15 cellular contexts compared by ENCODE assay signal in the genomic region with DNA sequence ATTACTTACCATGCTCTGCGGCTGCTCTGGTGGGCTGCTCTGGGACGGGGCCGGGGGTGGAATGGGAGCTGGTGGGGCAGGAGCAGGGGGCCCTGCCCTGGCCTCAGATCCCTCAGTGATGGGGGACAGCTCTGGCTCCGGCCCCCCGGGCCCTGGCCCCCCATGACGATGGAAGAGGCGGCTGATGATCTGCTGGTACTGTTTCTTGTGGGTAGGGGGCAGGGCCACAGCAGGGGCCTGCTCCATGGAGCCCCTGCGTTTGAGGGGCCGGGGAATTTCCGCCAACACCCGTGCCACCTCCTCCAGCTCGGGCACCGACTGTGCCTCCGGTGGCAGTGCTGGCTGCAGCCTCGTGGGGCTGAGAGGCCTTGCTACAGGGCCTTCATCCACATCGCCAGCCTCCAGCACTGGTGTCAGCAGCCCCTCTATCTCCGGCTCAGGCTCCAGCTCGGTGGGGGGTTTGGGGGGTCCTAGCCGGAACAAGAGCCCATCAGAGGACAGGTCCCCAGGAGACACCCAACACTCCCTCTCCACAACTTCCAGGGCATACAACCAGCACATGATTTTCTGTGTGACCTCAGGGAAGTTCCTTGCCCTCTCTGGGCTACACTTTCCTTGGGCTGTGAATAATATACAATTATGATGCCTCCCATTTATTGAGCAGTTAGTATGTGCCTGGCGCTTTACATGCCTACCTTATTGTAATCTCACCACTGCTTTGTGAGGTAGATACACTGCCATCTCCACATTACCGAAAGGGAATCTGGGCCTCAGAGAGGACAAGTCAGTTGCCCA. TPM values are rescaled to one million over a fixed set of nuclear protein-coding genes. Genes with fewer than 3 reads are reported as not detected.
A peak's percentile ranks its signal among the peaks of the same experiment; 100 is the strongest.
DNase-seq lines count a peak whose midpoint lies in the region; ATAC-seq, FAIRE-seq and TF ChIP-seq lines count a peak whose summit lies in the region.
"Had no signal": no experiment of that assay in that cellular context is flagged by ENCODE, and none has a peak within 500 bp of the region (broad histone marks: within the 10 kb centered on the region; RNA-seq: fewer than 3 reads in every experiment).

No MANE protein-coding gene starts in this region.

- no peak for FAIRE-seq in A549 (lab: Jason Lieb, UNC)

- H3K4me3 Mint-ChIP-seq in mesothelial cell of epicardium = no peak overlapping the region
- H3K4me3 Mint-ChIP-seq: CD4-positive, alpha-beta memory T cell; T-cell had no signal

- ATAC-seq in A549 (peak in 1 of 2 experiments; percentile 14; a peak in 2 of 6 replicates), PC-3 (no peak), GM21447 (IDR thresholded peaks at IDR 0.05; ENCODE audit: unreplicated experiment) (no peak)
- ATAC-seq: T-cell had no signal

- H3K27me3 Mint-ChIP-seq in mesothelial cell of epicardium (ENCODE audit: low read depth) = no peaks in the 10 kb centered on the region

- peak overlapping the region; percentile 30 for H3K27ac Mint-ChIP-seq in mesothelial cell of epicardium
- H3K27ac Mint-ChIP-seq: T-cell had no signal

- POLR2A ChIA-PET in A549 (lab: Yijun Ruan, JAX) = no interaction called here
- POLR2A ChIA-PET in PC-3 (lab: Charles Lee; ENCODE audit: unreplicated experiment) = no interaction called here

- H3F3A ChIP-seq in PC-3 (ENCODE audit: low read length, unreplicated experiment) = no peaks in the 10 kb centered on the region

- H3K4me3 ChIP-seq in A549 = no peak overlapping the region
- peak overlapping the region; percentile 1 for H3K4me3 ChIP-seq in GM12865 (ENCODE audit: low read depth, low read length)
- H3K4me3 ChIP-seq in PC-3 (ENCODE audit: low read length) = no peak overlapping the region
- H3K4me3 ChIP-seq in MG63 = no peak overlapping the region
- H3K4me3 ChIP-seq: SK-N-MC had no signal

- BruUV-seq in PC-3 (replicated peaks; lab: Mats Ljungman, UMichigan) = TSS peak; percentile 25

- H3K4me2 ChIP-seq in A549 (no peak overlapping the region), PC-3 (ENCODE audit: low read length) (no peak overlapping the region)

- H3K27ac ChIP-seq in A549 (0 out of 6 replicates have a peak overlapping the region, but pooled peaks of 1 of the 2 experiments have one; percentile 29), PC-3 (ENCODE audit: low read length) (no peak overlapping the region)
- H3K27ac ChIP-seq: SK-N-MC had no signal

- intact Hi-C loops in PC-3 (cut with micrococcal nuclease) = no loop called here

- TF ChIP-seq POLR2A in A549 (IDR thresholded peaks at IDR 0.05; ENCODE audit: low read length) = no peak

- H3K9ac ChIP-seq in PC-3 (ENCODE audit: low read length) = no peak overlapping the region

- H3K36me3 ChIP-seq in PC-3 (ENCODE audit: low read depth, low read length) (peaks cover 5% of the 10 kb centered on the region; the same call in 1 of the 2 replicates), MG63 (peaks cover 10% of the 10 kb centered on the region)
- H3K36me3 ChIP-seq: BE2C had no signal

- WGBS in A549 (ENCODE audit: missing lambda C conversion rate) = 88% methylated on average over 21 of the region's 21 CpGs

- peaks cover 7% of the 10 kb centered on the region for H3K36me3 Mint-ChIP-seq in mesothelial cell of epicardium
- H3K36me3 Mint-ChIP-seq: CD4-positive, alpha-beta memory T cell; T-cell had no signal

- H3K79me2 ChIP-seq in PC-3 (ENCODE audit: low read length) = no peaks in the 10 kb centered on the region

- H3K27me3 ChIP-seq in PC-3 (ENCODE audit: low read length) (no peaks in the 10 kb centered on the region), MG63 (no peaks in the 10 kb centered on the region)

- H3K4me1 Mint-ChIP-seq in mesothelial cell of epicardium = no peaks in the 10 kb centered on the region

- DNase-seq in A549 (ENCODE audit: low read depth in 1 of 2, low spot score in 1 of 2) = no peak
- no peak for DNase-seq in GM12865 (ENCODE audit: low read depth)
- no peak for DNase-seq in PC-3
- DNase-seq in mesothelial cell of epicardium (ENCODE audit: low spot score in 2 of 2, unreplicated experiment in 2 of 2) = no peak
- no peak for DNase-seq in NCI-H1105 (lab: John Stamatoyannopoulos, UW)
- DNase-seq in MG63 = no peak
- DNase-seq: ACHN; BE2C; CD4-positive, alpha-beta memory T cell; DMS 273 treated with DMSO at 0.1 percent for 48 hours; NCI-H1436 treated with DMSO at 0.1 percent for 48 hours; NCI-H526 treated with DMSO at 0.1 percent for 48 hours; T-cell had no signal

- no peaks in the 10 kb centered on the region for H3K9me3 Mint-ChIP-seq in mesothelial cell of epicardium
- H3K9me3 Mint-ChIP-seq: CD4-positive, alpha-beta memory T cell; T-cell had no signal

- CTCF ChIA-PET in A549 (lab: Yijun Ruan, JAX) = interaction anchor here (0.6 to 6.4 kb wide), 4 partner anchors 10 to 560 kb away, joined by 3 to 94 read pairs (median 4); partner anchors contain the start of gene PPP1R13L
- CTCF ChIA-PET in PC-3 (lab: Charles Lee) = no interaction called here

- H3K9me3 ChIP-seq in A549 (no peaks in the 10 kb centered on the region), PC-3 (ENCODE audit: low read length) (no peaks in the 10 kb centered on the region), MG63 (no peaks in the 10 kb centered on the region)
- H3K9me3 ChIP-seq: BE2C had no signal

- no peaks in the 10 kb centered on the region for H4K20me1 ChIP-seq in PC-3 (ENCODE audit: low read length)

- no peaks in the 10 kb centered on the region for H3K4me1 ChIP-seq in A549
- no peaks in the 10 kb centered on the region for H3K4me1 ChIP-seq in PC-3 (ENCODE audit: insufficient read depth, low read length)
- H3K4me1 ChIP-seq: BE2C had no signal

- TF ChIP-seq RAD21 in A549 (conservative IDR thresholded peaks at IDR 0.05 in 1 of 2, IDR thresholded peaks at IDR 0.05 in 1 of 2) = no peak

- H2AFZ ChIP-seq in PC-3 (ENCODE audit: low read length) = no peak overlapping the region

- TF ChIP-seq EP300 in A549 (IDR thresholded peaks at IDR 0.05) = no peak

- H3K9me2 ChIP-seq in PC-3 (replicated peaks; ENCODE audit: low read length) = no peaks in the 10 kb centered on the region

- no peak for TF ChIP-seq CTCF in A549 (IDR thresholded peaks at IDR 0.05)
- TF ChIP-seq CTCF in GM12865 (IDR thresholded peaks at IDR 0.05; ENCODE audit: insufficient read depth, low read depth, low read length, missing control alignments) = no peak
- no peak for TF ChIP-seq CTCF in PC-3 (conservative IDR thresholded peaks at IDR 0.05; ENCODE audit: low read depth, low read length)
- TF ChIP-seq CTCF in mesothelial cell of epicardium (IDR thresholded peaks at IDR 0.05; ENCODE audit: unreplicated experiment) = no peak

TF ChIP-seq in A549, 52 proteins besides CTCF, POLR2A, EP300 and RAD21:
- 0 out of 2 replicates have a peak, but pooled peaks have one; percentile 65 for TF ChIP-seq KDM1A (IDR thresholded peaks at IDR 0.05; ENCODE audit: low read depth)
- peak; percentile 80 for TF ChIP-seq ZFP36 (IDR thresholded peaks at IDR 0.05; ENCODE audit: borderline replicate concordance, partially characterized antibody)
- no peak for TF ChIP-seq TFCP2L1 (CRISPR knock-in tag; IDR thresholded peaks at IDR 0.05)

RNA-seq across cellular contexts. Expression of gene PPP1R13L, which starts 12.8 kb away (rescaled TPM):
- polyA plus RNA-seq in A549 (2011; rRNA removed) (3.2 and 5.7 TPM in 2 replicates), A549 (2017; fragmentation: RNase III; extraction: RNeasy Plus Mini Kit Qiagen cat#74134 plus additional on column Dnase treatment) (18.9 to 23.2 TPM (median 20.9 TPM) in 3 replicates)
- polyA plus RNA-seq in A549 (2012; cell fraction: cytosol; rRNA removed) = 12.6 and 19.2 TPM in 2 replicates
- 33.8 and 53.7 TPM in 2 replicates for polyA plus RNA-seq in A549 (2012; cell fraction: nucleus; rRNA removed)
- polyA minus RNA-seq in A549 (2011; rRNA and poly(A)+ RNA removed) = 5.7 and 7.2 TPM in 2 replicates
- total RNA-seq in PC-3 (2014; rRNA removed) (28.6 and 36.4 TPM in 2 replicates), mesothelial cell of epicardium (58.0 to 64.0 TPM (median 58.7 TPM) in 3 replicates)
- total RNA-seq in MG63 (2014; rRNA removed; shearing (Covaris generic); ENCODE audit: low replicate concordance) = 5.5 and 7.3 TPM in 2 replicates

RNA-seq across cellular contexts. Expression of gene POLR1G, which starts 14.4 kb away (rescaled TPM):
- polyA plus RNA-seq in A549 (2011; rRNA removed) = 11.7 and 15.1 TPM in 2 replicates
- polyA plus RNA-seq in A549 (2012; cell fraction: cytosol; rRNA removed) = 22.5 and 22.8 TPM in 2 replicates
- 17.7 and 21.5 TPM in 2 replicates for polyA plus RNA-seq in A549 (2012; cell fraction: nucleus; rRNA removed)
- polyA plus RNA-seq in A549 (2017; fragmentation: RNase III; extraction: RNeasy Plus Mini Kit Qiagen cat#74134 plus additional on column Dnase treatment) = 28.2 to 34.0 TPM (median 31.2 TPM) in 3 replicates
- 7.0 and 9.0 TPM in 2 replicates for polyA minus RNA-seq in A549 (2011; rRNA and poly(A)+ RNA removed)
- 25.9 and 43.0 TPM in 2 replicates for total RNA-seq in PC-3 (2014; rRNA removed)
- 6.7 to 7.5 TPM (median 6.7 TPM) in 3 replicates for total RNA-seq in mesothelial cell of epicardium
- total RNA-seq in MG63 (2014; rRNA removed; shearing (Covaris generic); ENCODE audit: low replicate concordance) = 27.1 and 44.0 TPM in 2 replicates

RNA-seq across cellular contexts. Expression of gene ERCC2, which starts 21.7 kb away (rescaled TPM):
- polyA plus RNA-seq in A549 (2011; rRNA removed) = 12.9 and 15.0 TPM in 2 replicates
- 25.0 and 32.1 TPM in 2 replicates for polyA plus RNA-seq in A549 (2012; cell fraction: cytosol; rRNA removed)
- 99.2 and 129 TPM in 2 replicates for polyA plus RNA-seq in A549 (2012; cell fraction: nucleus; rRNA removed)
- polyA plus RNA-seq in A549 (2017; fragmentation: RNase III; extraction: RNeasy Plus Mini Kit Qiagen cat#74134 plus additional on column Dnase treatment) = 19.8 to 21.5 TPM (median 19.9 TPM) in 3 replicates
- polyA minus RNA-seq in A549 (2011; rRNA and poly(A)+ RNA removed) = 24.4 and 27.1 TPM in 2 replicates
- 48.0 and 57.5 TPM in 2 replicates for total RNA-seq in PC-3 (2014; rRNA removed)
- total RNA-seq in mesothelial cell of epicardium = 62.7 to 64.4 TPM (median 64.1 TPM) in 3 replicates
- 53.5 and 71.9 TPM in 2 replicates for total RNA-seq in MG63 (2014; rRNA removed; shearing (Covaris generic); ENCODE audit: low replicate concordance)

RNA-seq across cellular contexts. Expression of gene ERCC1, which starts 31.6 kb away (rescaled TPM):
- polyA plus RNA-seq in A549 (2011; rRNA removed) (81.7 and 109 TPM in 2 replicates), A549 (2017; fragmentation: RNase III; extraction: RNeasy Plus Mini Kit Qiagen cat#74134 plus additional on column Dnase treatment) (89.7 to 97.6 TPM (median 93.0 TPM) in 3 replicates)
- 165 and 195 TPM in 2 replicates for polyA plus RNA-seq in A549 (2012; cell fraction: cytosol; rRNA removed)
- polyA plus RNA-seq in A549 (2012; cell fraction: nucleus; rRNA removed) = 178 and 201 TPM in 2 replicates
- polyA minus RNA-seq in A549 (2011; rRNA and poly(A)+ RNA removed) = 175 and 210 TPM in 2 replicates
- total RNA-seq in PC-3 (2014; rRNA removed) (56.2 and 57.3 TPM in 2 replicates), mesothelial cell of epicardium (92.8 to 100 TPM (median 96.4 TPM) in 3 replicates)
- 118 and 167 TPM in 2 replicates for total RNA-seq in MG63 (2014; rRNA removed; shearing (Covaris generic); ENCODE audit: low replicate concordance)

RNA-seq across cellular contexts. Expression of gene KLC3, which starts 51.5 kb away (rescaled TPM):
- polyA plus RNA-seq in A549 (2011; rRNA removed) = 0.26 and 0.32 TPM in 2 replicates
- 0.65 and 1.0 TPM in 2 replicates for polyA plus RNA-seq in A549 (2012; cell fraction: cytosol; rRNA removed)
- 0.78 and 1.4 TPM in 2 replicates for polyA plus RNA-seq in A549 (2012; cell fraction: nucleus; rRNA removed)
- polyA plus RNA-seq in A549 (2017; fragmentation: RNase III; extraction: RNeasy Plus Mini Kit Qiagen cat#74134 plus additional on column Dnase treatment) = 0.49 to 0.55 TPM (median 0.52 TPM) in 3 replicates
- 0.19 and 0.29 TPM in 2 replicates for polyA minus RNA-seq in A549 (2011; rRNA and poly(A)+ RNA removed)
- total RNA-seq in PC-3 (2014; rRNA removed) = 23.4 and 27.5 TPM in 2 replicates
- 6.4 to 8.0 TPM (median 6.9 TPM) in 3 replicates for total RNA-seq in mesothelial cell of epicardium
- total RNA-seq in MG63 (2014; rRNA removed; shearing (Covaris generic); ENCODE audit: low replicate concordance) = not detected in 2 replicates
- total RNA-seq: CD4-positive, alpha-beta memory T cell had no signal
- polyA plus RNA-seq: CD4-positive, alpha-beta memory T cell had no signal
